Comparison of ENCODE assay signal across 18 cellular contexts in the genomic region with DNA sequence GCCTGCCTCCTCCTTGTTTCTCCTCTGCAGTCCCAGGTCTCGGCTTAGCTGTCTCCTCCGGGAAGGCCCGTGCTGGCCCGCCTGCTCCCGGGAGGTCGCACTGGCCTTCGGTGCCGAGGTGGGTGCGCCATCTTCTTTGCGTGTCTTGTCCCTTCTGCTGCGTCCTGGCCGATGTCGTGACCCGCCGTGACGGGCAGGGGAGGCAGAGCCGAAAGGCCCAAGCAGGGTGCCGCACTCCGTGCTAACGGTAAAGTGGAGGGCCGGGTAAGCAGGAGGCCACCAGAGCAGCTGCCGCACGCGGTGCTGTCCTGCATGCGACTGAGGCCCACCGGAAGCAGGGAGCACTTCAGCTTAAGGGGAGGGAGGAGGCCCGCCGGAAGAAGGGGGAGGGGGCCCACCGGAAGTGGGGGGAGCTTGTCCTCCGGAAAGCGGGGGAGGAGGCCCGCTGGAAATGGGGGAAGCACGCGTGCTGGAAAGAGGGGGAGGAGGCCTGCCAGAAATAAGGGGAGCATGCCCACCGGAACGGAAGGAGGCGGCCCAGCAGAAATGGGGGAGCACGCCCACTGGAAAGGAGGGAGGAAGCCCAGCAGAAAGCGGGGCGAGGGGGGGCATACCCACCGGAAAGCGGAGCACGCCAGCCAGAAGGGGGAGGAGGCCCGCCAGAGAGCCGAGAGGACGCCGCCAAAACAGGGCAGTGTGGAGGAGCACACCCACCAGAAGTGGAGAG.
"Had no signal": no experiment of that assay in that cellular context is flagged by ENCODE, and none has a peak within 500 bp of the region (broad histone marks: within the 10 kb centered on the region; RNA-seq: fewer than 3 reads in every experiment).

No MANE protein-coding gene starts in this region.

- H3K27ac Mint-ChIP-seq: activated naive CD8-positive, alpha-beta T cell treated with anti-CD3 and anti-CD28 coated beads, Interleukin-2, amount 10 ng/mL, durations not matched to agents 7 days and 5 days; brain; nephron had no signal

- ATAC-seq: activated CD4-positive, CD25-positive, alpha-beta regulatory T cell treated with anti-CD3 and anti-CD28 coated beads, Interleukin-2, amount 50 U/mL, for 24 hours had no signal

- H3K27ac ChIP-seq: esophagus squamous epithelium, prostate gland, skin epidermis, upper lobe of left lung had no signal

- H3K27me3 Mint-ChIP-seq: activated naive CD8-positive, alpha-beta T cell treated with anti-CD3 and anti-CD28 coated beads, Interleukin-2, amount 10 ng/mL, durations not matched to agents 7 days and 5 days; central memory CD8-positive, alpha-beta T cell had no signal

- H3K9me3 Mint-ChIP-seq: activated naive CD8-positive, alpha-beta T cell treated with anti-CD3 and anti-CD28 coated beads, Interleukin-2, amount 10 ng/mL, durations not matched to agents 7 days and 5 days; central memory CD8-positive, alpha-beta T cell; nephron had no signal

- H3K36me3 Mint-ChIP-seq: activated naive CD8-positive, alpha-beta T cell treated with anti-CD3 and anti-CD28 coated beads, Interleukin-2, amount 10 ng/mL, durations not matched to agents 7 days and 5 days; brain had no signal

- H3K4me1 ChIP-seq: esophagus squamous epithelium, prostate gland, upper lobe of left lung had no signal

- H3K4me1 Mint-ChIP-seq: activated naive CD8-positive, alpha-beta T cell treated with anti-CD3 and anti-CD28 coated beads, Interleukin-2, amount 10 ng/mL, durations not matched to agents 7 days and 5 days; brain; central memory CD8-positive, alpha-beta T cell had no signal

- DNase-seq: activated CD4-positive, alpha-beta T cell treated with anti-CD3 and anti-CD28 coated beads, Interleukin-2, amount 50 U/mL, for 1 hour; activated CD8-positive, alpha-beta memory T cell treated with anti-CD3 and anti-CD28 coated beads for 24 hours; activated naive CD4-positive, alpha-beta T cell; activated naive CD8-positive, alpha-beta T cell treated with anti-CD3 and anti-CD28 coated beads, Interleukin-2, amount 10 ng/mL, durations not matched to agents 7 days and 5 days; cortex of kidney; effector CD4-positive, alpha-beta T cell; esophagus squamous epithelium; right cardiac atrium; stimulated activated CD4-positive, alpha-beta T cell treated with anti-CD3 and anti-CD28 coated beads, Interleukin-4, amount 100 ng/mL, for 24 hours; stimulated activated naive CD4-positive, alpha-beta T cell treated with Interleukin-2 at 50 U/mL for 16 hours; T-helper 2 cell had no signal

- H3K4me3 Mint-ChIP-seq: activated naive CD8-positive, alpha-beta T cell treated with anti-CD3 and anti-CD28 coated beads, Interleukin-2, amount 10 ng/mL, durations not matched to agents 7 days and 5 days; brain; central memory CD8-positive, alpha-beta T cell; nephron had no signal

- H3K9me3 ChIP-seq: esophagus squamous epithelium, prostate gland, upper lobe of left lung had no signal

- H3K27me3 ChIP-seq: esophagus squamous epithelium, upper lobe of left lung had no signal

- H3K36me3 ChIP-seq: esophagus squamous epithelium, prostate gland, upper lobe of left lung had no signal

- H3K4me3 ChIP-seq: esophagus squamous epithelium, prostate gland, skin epidermis, upper lobe of left lung had no signal
